In genomic region chr3:132726341-132726823, GRCh38 we compare ENCODE assay signal across 8 cellular contexts. TPM values are rescaled to one million over a fixed set of nuclear protein-coding genes. Genes with fewer than 3 reads are reported as not detected.
A peak's percentile ranks its signal among the peaks of the same experiment; 100 is the strongest.
DNase-seq lines count a peak whose midpoint lies in the region; ATAC-seq, FAIRE-seq and TF ChIP-seq lines count a peak whose summit lies in the region.

No MANE protein-coding gene starts in this region.

- no peak overlapping the region for H3K4me3 ChIP-seq in ascending aorta

- H3K27ac ChIP-seq in ascending aorta = no peak overlapping the region

- peak; percentile 51 for FAIRE-seq in A204.1 (lab: Jason Lieb, UNC)

- H3K27me3 ChIP-seq in ascending aorta = no peaks in the 10 kb centered on the region

- H3K36me3 ChIP-seq in ascending aorta = no peaks in the 10 kb centered on the region

- TF ChIP-seq CTCF in GM12874 (IDR thresholded peaks at IDR 0.05; ENCODE audit: insufficient read depth, low read depth, low read length) (peak; percentile 41; the same call in 1 of the 2 replicates), ascending aorta (IDR thresholded peaks at IDR 0.05) (peak; percentile 63 to 85 (median 77))

- H3K4me1 ChIP-seq in ascending aorta = peaks cover 0 to 4% of the 10 kb centered on the region in 2 donors

- no peaks in the 10 kb centered on the region for H3K9me3 ChIP-seq in ascending aorta

- no peak for ATAC-seq in HG02798 (IDR thresholded peaks at IDR 0.05; ENCODE audit: poor library complexity, unreplicated experiment)

- intact Hi-C loops in ascending aorta (cut with DNase I) = loop anchor here (5.0 kb wide), 1 partner anchor 1081 kb away; the partner anchor contains the start of gene SRPRB

- peak; percentile 75 for DNase-seq in NCI-H2107 treated with DMSO at 0.1 percent for 48 hours (lab: John Stamatoyannopoulos, UW; ENCODE audit: unreplicated experiment)
- DNase-seq in ascending aorta (ENCODE audit: low spot score in 2 of 2) = no peak
- peak; percentile 62 for DNase-seq in left kidney (ENCODE audit: low read depth, low spot score)
- DNase-seq in mucosa of gallbladder (ENCODE audit: low spot score) = no peak
- no peak for DNase-seq in activated naive CD4-positive, alpha-beta T cell treated with Interleukin-2 at 50 U/mL for 16 hours

RNA-seq across cellular contexts. Expression of gene NPHP3, which starts 4.2 kb away (rescaled TPM):
- total RNA-seq in ascending aorta (11.9 TPM), mucosa of gallbladder (19.2 TPM)

Comparison
In these comparisons a context has a peak if more than half of its experiments do, and no peak if none do; other contexts are left out.
1. DNase-seq: peak in NCI-H2107 treated with DMSO at 0.1 percent for 48 hours (single experiment) and left kidney (single experiment); none in ascending aorta (0 of 2), mucosa of gallbladder (single experiment) and activated naive CD4-positive, alpha-beta T cell treated with Interleukin-2 at 50 U/mL for 16 hours (single experiment).